23 cellular contexts compared by ENCODE assay signal in genomic region chr15:90375071-90375470, GRCh38.
"Had no signal": no experiment of that assay in that cellular context is flagged by ENCODE, and none has a peak within 500 bp of the region (broad histone marks: within the 10 kb centered on the region; RNA-seq: fewer than 3 reads in every experiment).

No MANE protein-coding gene starts in this region.

- H3K27me3 Mint-ChIP-seq: naive thymus-derived CD4-positive, alpha-beta T cell; stimulated activated memory B cell treated with anti-CD40 and anti-IgM and Interleukin-4, amounts not matched to agents 10 μg/mL and 1 μg/mL and 100 μg/mL, for 72 hours; stimulated activated naive CD8-positive, alpha-beta T cell treated with anti-CD3 and anti-CD28 coated beads, Interleukin-15, Interleukin-2, amounts not matched to agents 100 ng/mL and 50 ng/mL, for 24 hours had no signal

- H3K36me3 Mint-ChIP-seq: stimulated activated memory B cell treated with anti-CD40 and anti-IgM and Interleukin-4, amounts not matched to agents 10 μg/mL and 1 μg/mL and 100 μg/mL, for 72 hours had no signal

- H3K4me3 Mint-ChIP-seq: neural progenitor cell; stimulated activated memory B cell treated with anti-CD40 and anti-IgM and Interleukin-4, amounts not matched to agents 10 μg/mL and 1 μg/mL and 100 μg/mL, for 72 hours; stimulated activated naive CD8-positive, alpha-beta T cell treated with anti-CD3 and anti-CD28 coated beads, Interleukin-15, Interleukin-2, amounts not matched to agents 100 ng/mL and 50 ng/mL, for 24 hours had no signal

- ATAC-seq: gastrocnemius medialis; heart right ventricle; left lobe of liver; naive thymus-derived CD4-positive, alpha-beta T cell; psoas muscle; sciatic nerve; stimulated activated memory B cell treated with anti-CD40 and anti-IgM and Interleukin-4, amounts not matched to agents 10 μg/mL and 1 μg/mL and 100 μg/mL, for 72 hours had no signal

- H3K9ac ChIP-seq: neural progenitor cell, parathyroid adenoma had no signal

- H3K4me3 ChIP-seq: gastrocnemius medialis, heart right ventricle, neural progenitor cell, psoas muscle, spleen, thoracic aorta, transverse colon had no signal

- H3K4me1 ChIP-seq: gastrocnemius medialis, neural progenitor cell, parathyroid adenoma, psoas muscle had no signal

- H3K27ac Mint-ChIP-seq: neural progenitor cell; stimulated activated memory B cell treated with anti-CD40 and anti-IgM and Interleukin-4, amounts not matched to agents 10 μg/mL and 1 μg/mL and 100 μg/mL, for 72 hours; stimulated activated naive CD8-positive, alpha-beta T cell treated with anti-CD3 and anti-CD28 coated beads, Interleukin-15, Interleukin-2, amounts not matched to agents 100 ng/mL and 50 ng/mL, for 24 hours had no signal

- H3K4me1 Mint-ChIP-seq: neural progenitor cell had no signal

- H3K27ac ChIP-seq: gastrocnemius medialis, heart right ventricle, neural progenitor cell, parathyroid adenoma, psoas muscle, spleen, thoracic aorta, transverse colon had no signal

- H3K9me3 ChIP-seq: gastrocnemius medialis, psoas muscle had no signal

- H3K27me3 ChIP-seq: gastrocnemius medialis, heart right ventricle, neural progenitor cell, spleen, transverse colon had no signal

- H3K36me3 ChIP-seq: gastrocnemius medialis, heart right ventricle, neural progenitor cell, spleen, thoracic aorta, transverse colon had no signal

- H3K4me2 ChIP-seq: neural progenitor cell had no signal

- DNase-seq: cortex of kidney; effector memory CD4-positive, alpha-beta T cell; gastrocnemius medialis; heart right ventricle; hypothalamus; islet precursor cell; mammary epithelial cell; naive thymus-derived CD4-positive, alpha-beta T cell; nucleus accumbens; psoas muscle; retina; spleen; stimulated activated CD4-positive, alpha-beta T cell treated with anti-CD3 and anti-CD28 coated beads, Interleukin-15, amount 100 ng/mL, for 24 hours; stimulated activated CD4-positive, alpha-beta T cell treated with anti-CD3 and anti-CD28 coated beads, Interleukin-1b, Interleukin-23, amount 100 ng/mL, for 48 hours; stimulated activated CD4-positive, alpha-beta T cell treated with anti-CD3 and anti-CD28 coated beads, Interleukin-4, amount 100 ng/mL, for 24 hours; transverse colon had no signal
